ENCODE assay signal across 7 cellular contexts in genomic region chr4:145177511-145177905, GRCh38. TPM values are rescaled to one million over a fixed set of nuclear protein-coding genes. Genes with fewer than 3 reads are reported as not detected.
DNase-seq lines count a peak whose midpoint lies in the region; ATAC-seq and TF ChIP-seq lines count a peak whose summit lies in the region.

No MANE protein-coding gene starts in this region.

- H3K27ac ChIP-seq in HUES48 (ENCODE audit: low read depth, low read length), result peak overlapping the region; percentile 64

- ATAC-seq in activated B cell treated with CpG ODN at 0.5 μM for 24 hours (ENCODE audit: low read depth) (no peak), left ventricle myocardium superior (peak; percentile 17), HG03439 (IDR thresholded peaks at IDR 0.05; ENCODE audit: unreplicated experiment) (no peak), GM21390 (IDR thresholded peaks at IDR 0.05; ENCODE audit: unreplicated experiment) (no peak), GM19395 (IDR thresholded peaks at IDR 0.05; ENCODE audit: unreplicated experiment) (no peak)
- ATAC-seq in stimulated activated naive B cell treated with anti-CD40 and anti-IgM and Interleukin-4, amounts not matched to agents 10 μg/mL and 1 μg/mL and 100 μg/mL, for 72 hours (replicated peaks), result no peak

- H3K9ac ChIP-seq in HUES48 (ENCODE audit: low read depth, low read length), result peak overlapping the region; percentile 14; the same call in 1 of the 2 replicates

- peak overlapping the region; percentile 89 for H3K4me3 Mint-ChIP-seq in activated B cell treated with CpG ODN at 0.5 μM for 24 hours
- peak overlapping the region; percentile 90 to 91 for H3K4me3 Mint-ChIP-seq in stimulated activated naive B cell treated with anti-CD40 and anti-IgM and Interleukin-4, amounts not matched to agents 10 μg/mL and 1 μg/mL and 100 μg/mL, for 72 hours

- peaks cover 41% of the 10 kb centered on the region for H3K4me1 Mint-ChIP-seq in activated B cell treated with CpG ODN at 0.5 μM for 24 hours
- H3K4me1 Mint-ChIP-seq in stimulated activated naive B cell treated with anti-CD40 and anti-IgM and Interleukin-4, amounts not matched to agents 10 μg/mL and 1 μg/mL and 100 μg/mL, for 72 hours, result peaks cover 27 to 55% of the 10 kb centered on the region in 2 donors

- H3K4me1 ChIP-seq in HUES48 (ENCODE audit: control insufficient read depth, insufficient read depth, low read length), result peaks cover 19% of the 10 kb centered on the region

- POLR2A ChIA-PET in activated B cell treated with CpG ODN at 0.5 μM for 24 hours (lab: Charles Lee), result interaction anchor here (1.1 to 3.7 kb wide), 5 partner anchors 8 to 442 kb away, joined by 3 to 37 read pairs (median 8); partner anchors contain the start of genes ABCE1, ANAPC10 and MMAA

- TF ChIP-seq CTCF in activated B cell treated with CpG ODN at 0.5 μM for 24 hours (IDR thresholded peaks at IDR 0.05), result no peak

- no peaks in the 10 kb centered on the region for H3K9me3 Mint-ChIP-seq in activated B cell treated with CpG ODN at 0.5 μM for 24 hours
- no peaks in the 10 kb centered on the region for H3K9me3 Mint-ChIP-seq in stimulated activated naive B cell treated with anti-CD40 and anti-IgM and Interleukin-4, amounts not matched to agents 10 μg/mL and 1 μg/mL and 100 μg/mL, for 72 hours

- no peaks in the 10 kb centered on the region for H3K9me3 ChIP-seq in HUES48 (ENCODE audit: control insufficient read depth, insufficient read depth, low read length)

- H3K36me3 ChIP-seq in HUES48 (ENCODE audit: control insufficient read depth, insufficient read depth, low read length), result peaks cover 14% of the 10 kb centered on the region

- peak overlapping the region; percentile 93 for H3K27ac Mint-ChIP-seq in activated B cell treated with CpG ODN at 0.5 μM for 24 hours
- H3K27ac Mint-ChIP-seq in stimulated activated naive B cell treated with anti-CD40 and anti-IgM and Interleukin-4, amounts not matched to agents 10 μg/mL and 1 μg/mL and 100 μg/mL, for 72 hours, result peak overlapping the region; percentile 97

- H3K36me3 Mint-ChIP-seq in activated B cell treated with CpG ODN at 0.5 μM for 24 hours (ENCODE audit: low read depth), result peaks cover 25% of the 10 kb centered on the region
- H3K36me3 Mint-ChIP-seq in stimulated activated naive B cell treated with anti-CD40 and anti-IgM and Interleukin-4, amounts not matched to agents 10 μg/mL and 1 μg/mL and 100 μg/mL, for 72 hours, result peaks cover 19 to 24% of the 10 kb centered on the region in 2 donors

- intact Hi-C loops in activated B cell treated with CpG ODN at 0.5 μM for 24 hours (cut with micrococcal nuclease) (loop anchor here (2.0 to 5.0 kb wide), 3 partner anchors 23 to 1990 kb away; partner anchors contain the start of gene LSM6), left ventricle myocardium superior (cut with micrococcal nuclease) (no loop called here)

- H3K27me3 ChIP-seq in HUES48 (ENCODE audit: control insufficient read depth, insufficient read depth, low read length), result no peaks in the 10 kb centered on the region

- peak overlapping the region; percentile 68 for H3K4me3 ChIP-seq in HUES48 (ENCODE audit: low read depth, low read length)

- CTCF ChIA-PET in activated B cell treated with CpG ODN at 0.5 μM for 24 hours (lab: Charles Lee), result interaction anchor here (1.2 kb wide), 1 partner anchor 440 kb away, joined by 4 read pairs; no protein-coding TSS in a partner anchor

- no peak for DNase-seq in activated B cell treated with CpG ODN at 0.5 μM for 24 hours
- DNase-seq in left ventricle myocardium superior, result no peak
- DNase-seq in stimulated activated naive B cell treated with anti-CD40 and anti-IgM and Interleukin-4, amounts not matched to agents 10 μg/mL and 1 μg/mL and 100 μg/mL, for 72 hours, result no peak

- no peaks in the 10 kb centered on the region for H3K27me3 Mint-ChIP-seq in activated B cell treated with CpG ODN at 0.5 μM for 24 hours
- H3K27me3 Mint-ChIP-seq in stimulated activated naive B cell treated with anti-CD40 and anti-IgM and Interleukin-4, amounts not matched to agents 10 μg/mL and 1 μg/mL and 100 μg/mL, for 72 hours, result no peaks in the 10 kb centered on the region

RNA-seq across cellular contexts. Expression of gene OTUD4, which starts 2.9 kb away (rescaled TPM):
- 45.2 and 47.3 TPM in 2 replicates for total RNA-seq in activated B cell treated with CpG ODN at 0.5 μM for 24 hours
- 38.9 TPM for total RNA-seq in left ventricle myocardium superior
